10 cellular contexts compared by ENCODE assay signal in the genomic region with DNA sequence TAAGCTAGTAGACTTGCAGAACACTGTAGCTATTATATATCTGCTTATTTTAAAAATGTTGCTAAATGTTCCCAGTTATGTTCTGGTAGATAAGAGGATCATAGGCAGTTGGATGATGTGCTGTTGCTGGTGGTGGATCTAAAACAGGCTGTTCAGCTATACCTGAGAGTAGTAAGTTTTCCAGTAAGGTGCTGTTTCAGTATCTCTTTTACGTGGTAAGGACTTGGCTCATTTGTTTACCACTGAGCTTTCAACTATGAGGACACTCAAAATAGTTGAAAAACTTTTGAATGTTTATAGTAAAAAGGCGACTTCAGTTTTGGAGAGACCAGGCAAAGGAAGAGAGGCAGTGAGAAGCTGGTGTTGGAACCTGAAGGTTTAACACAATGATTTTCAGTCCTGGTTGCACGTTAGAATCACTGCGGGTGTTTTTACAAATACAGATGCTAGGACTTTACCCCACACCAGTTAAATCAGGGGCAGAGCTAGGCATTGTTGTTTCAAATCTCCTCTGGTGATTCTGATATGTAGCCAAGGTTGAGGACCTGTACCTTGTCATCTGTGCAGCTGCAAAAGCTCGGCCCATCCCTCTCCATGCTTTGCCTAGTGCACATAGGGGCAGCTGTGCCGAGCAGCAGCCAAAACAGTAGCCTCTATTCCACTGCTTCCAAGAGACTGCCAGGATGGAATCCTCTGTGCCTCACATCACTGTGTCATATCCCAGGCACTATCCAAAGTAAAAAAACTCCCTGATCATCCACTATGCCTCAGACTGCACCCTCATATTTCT.
DNase-seq lines count a peak whose midpoint lies in the region; ATAC-seq, FAIRE-seq and TF ChIP-seq lines count a peak whose summit lies in the region.
"Had no signal": no experiment of that assay in that cellular context is flagged by ENCODE, and none has a peak within 500 bp of the region (broad histone marks: within the 10 kb centered on the region; RNA-seq: fewer than 3 reads in every experiment).

No MANE protein-coding gene starts in this region.

- FAIRE-seq in GM12891 (lab: Jason Lieb, UNC): peak; percentile 87

- TF ChIP-seq CTCF in GM20000 (IDR thresholded peaks at IDR 0.05; ENCODE audit: extremely low read depth, missing control alignments) (no peak), fibroblast of mammary gland (conservative IDR thresholded peaks at IDR 0.05; ENCODE audit: control insufficient read depth, insufficient read depth, low read depth, low read length) (no peak)

- no peak overlapping the region for H3K4me3 ChIP-seq in fibroblast of mammary gland (ENCODE audit: control insufficient read depth, low read depth, low read length)

- TF ChIP-seq POLR2A in GM12891 (IDR thresholded peaks at IDR 0.05; ENCODE audit: low read depth, low read length): no peak

- DNase-seq in GM12891 (ENCODE audit: insufficient read length, low spot score) (no peak), GM20000 (ENCODE audit: low spot score) (peak; percentile 30), fibroblast of mammary gland (ENCODE audit: low read depth) (peak; percentile 13), NCI-H187 treated with DMSO at 0.1 percent for 48 hours (lab: John Stamatoyannopoulos, UW) (no peak), retina (no peak), GM19240 (ENCODE audit: insufficient read length, low spot score) (no peak)
- DNase-seq in activated naive CD4-positive, alpha-beta T cell treated with anti-CD3 and anti-CD28 coated beads for 36 hours: no peak
- DNase-seq: NCI-H2029 had no signal

- H3K4me1 Mint-ChIP-seq in activated naive CD4-positive, alpha-beta T cell treated with anti-CD3 and anti-CD28 coated beads for 36 hours (ENCODE audit: low read depth): no peaks in the 10 kb centered on the region

- CTCF ChIA-PET in activated naive CD4-positive, alpha-beta T cell treated with anti-CD3 and anti-CD28 coated beads for 36 hours (lab: Charles Lee): no interaction called here

- intact Hi-C loops in activated naive CD4-positive, alpha-beta T cell treated with anti-CD3 and anti-CD28 coated beads for 36 hours (cut with micrococcal nuclease): no loop called here

- no peaks in the 10 kb centered on the region for H3K36me3 Mint-ChIP-seq in activated naive CD4-positive, alpha-beta T cell treated with anti-CD3 and anti-CD28 coated beads for 36 hours (ENCODE audit: low read depth)

- no peak overlapping the region for H3K4me3 Mint-ChIP-seq in activated naive CD4-positive, alpha-beta T cell treated with anti-CD3 and anti-CD28 coated beads for 36 hours
- H3K4me3 Mint-ChIP-seq: nephron had no signal

- no peak overlapping the region for H3K27ac Mint-ChIP-seq in activated naive CD4-positive, alpha-beta T cell treated with anti-CD3 and anti-CD28 coated beads for 36 hours
- H3K27ac Mint-ChIP-seq: nephron had no signal

- ATAC-seq in HG03103 (IDR thresholded peaks at IDR 0.05; ENCODE audit: low read depth, unreplicated experiment): peak; percentile 86

- H3K9me3 Mint-ChIP-seq in activated naive CD4-positive, alpha-beta T cell treated with anti-CD3 and anti-CD28 coated beads for 36 hours: peaks cover 1% of the 10 kb centered on the region

- no peaks in the 10 kb centered on the region for H3K27me3 Mint-ChIP-seq in activated naive CD4-positive, alpha-beta T cell treated with anti-CD3 and anti-CD28 coated beads for 36 hours (ENCODE audit: low read depth)

TF ChIP-seq in GM12891, 5 proteins besides CTCF, POLR2A, EP300 and RAD21:
- TF ChIP-seq POLR2AphosphoS5 (IDR thresholded peaks at IDR 0.05; ENCODE audit: low read depth, low read length) (no peak), SPI1 (IDR thresholded peaks at IDR 0.05; ENCODE audit: low read depth, low read length) (no peak), POU2F2 (IDR thresholded peaks at IDR 0.05; ENCODE audit: low read depth, low read length) (no peak), PAX5 (IDR thresholded peaks at IDR 0.05; ENCODE audit: insufficient read depth, low read length, severe bottlenecking) (no peak), TAF1 (IDR thresholded peaks at IDR 0.05; ENCODE audit: low read depth, low read length) (no peak)

Comparison
In these comparisons a context has a peak if more than half of its experiments do, and no peak if none do; other contexts are left out.
1. DNase-seq: peak in GM20000 (single experiment) and fibroblast of mammary gland (single experiment); none in GM12891 (single experiment), NCI-H187 treated with DMSO at 0.1 percent for 48 hours (single experiment), retina (single experiment), activated naive CD4-positive, alpha-beta T cell treated with anti-CD3 and anti-CD28 coated beads for 36 hours (single experiment) and GM19240 (single experiment).